In genomic region chr5:141634162-141634561, GRCh38 we compare ENCODE assay signal across 10 cellular contexts. TPM values are rescaled to one million over a fixed set of nuclear protein-coding genes. Genes with fewer than 3 reads are reported as not detected.
DNase-seq lines count a peak whose midpoint lies in the region; ATAC-seq and TF ChIP-seq lines count a peak whose summit lies in the region.
"Had no signal": no experiment of that assay in that cellular context is flagged by ENCODE, and none has a peak within 500 bp of the region (broad histone marks: within the 10 kb centered on the region; RNA-seq: fewer than 3 reads in every experiment).

No MANE protein-coding gene starts in this region.

- H3K9me3 ChIP-seq in body of pancreas, result no peaks in the 10 kb centered on the region

- H3K27ac Mint-ChIP-seq in activated T-helper 1 cell treated with anti-CD3 and anti-CD28 coated beads, Interleukin-12 subunit alpha, Interleukin-12 subunit beta, Interleukin-2, Interleukin-4 antibody, amounts not matched to agents 30 ng/mL and 10 ng/mL and 1 ng/mL, durations not matched to agents 14 hours and 24 hours and 36 hours, result peak overlapping the region; percentile 13

- H3K4me1 Mint-ChIP-seq in activated T-helper 1 cell treated with anti-CD3 and anti-CD28 coated beads, Interleukin-12 subunit alpha, Interleukin-12 subunit beta, Interleukin-2, Interleukin-4 antibody, amounts not matched to agents 30 ng/mL and 10 ng/mL and 1 ng/mL, durations not matched to agents 14 hours and 24 hours and 36 hours (ENCODE audit: low read depth), result peaks cover 44% of the 10 kb centered on the region

- DNase-seq in activated T-helper 1 cell treated with anti-CD3 and anti-CD28 coated beads, Interleukin-12 subunit alpha, Interleukin-12 subunit beta, Interleukin-2, Interleukin-4 antibody, amounts not matched to agents 30 ng/mL and 10 ng/mL and 1 ng/mL, durations not matched to agents 14 hours and 24 hours and 36 hours (ENCODE audit: low spot score), result no peak
- no peak for DNase-seq in body of pancreas
- DNase-seq in effector CD4-positive, alpha-beta T cell, result no peak
- no peak for DNase-seq in NCI-H69 (lab: John Stamatoyannopoulos, UW)
- DNase-seq in Ammon's horn (ENCODE audit: low spot score), result no peak
- DNase-seq: amygdala, NCI-H526 treated with DMSO at 0.1 percent for 48 hours had no signal

- H3K4me3 ChIP-seq in body of pancreas, result no peak overlapping the region

- H3K4me3 Mint-ChIP-seq in activated T-helper 1 cell treated with anti-CD3 and anti-CD28 coated beads, Interleukin-12 subunit alpha, Interleukin-12 subunit beta, Interleukin-2, Interleukin-4 antibody, amounts not matched to agents 30 ng/mL and 10 ng/mL and 1 ng/mL, durations not matched to agents 14 hours and 24 hours and 36 hours, result peak overlapping the region; percentile 9

- H3K36me3 ChIP-seq in body of pancreas (replicated peaks in 1 of 2; ENCODE audit: insufficient read depth in 1 of 2, low read depth in 2 of 2), result no peaks in the 10 kb centered on the region

- WGBS in body of pancreas, 2 donors, result 72 to 81% methylated on average over 3 of the region's 3 CpGs

- intact Hi-C loops in activated T-helper 1 cell treated with anti-CD3 and anti-CD28 coated beads, Interleukin-12 subunit alpha, Interleukin-12 subunit beta, Interleukin-2, Interleukin-4 antibody, amounts not matched to agents 30 ng/mL and 10 ng/mL and 1 ng/mL, durations not matched to agents 14 hours and 24 hours and 36 hours (cut with micrococcal nuclease), result no loop called here
- intact Hi-C loops in body of pancreas (cut with DNase I), result no loop called here

- TF ChIP-seq CTCF in body of pancreas (IDR thresholded peaks at IDR 0.05), result no peak

- H3K27me3 ChIP-seq in body of pancreas, result no peaks in the 10 kb centered on the region

- peaks cover 23% of the 10 kb centered on the region for H3K36me3 Mint-ChIP-seq in activated T-helper 1 cell treated with anti-CD3 and anti-CD28 coated beads, Interleukin-12 subunit alpha, Interleukin-12 subunit beta, Interleukin-2, Interleukin-4 antibody, amounts not matched to agents 30 ng/mL and 10 ng/mL and 1 ng/mL, durations not matched to agents 14 hours and 24 hours and 36 hours (ENCODE audit: low read depth)

- no peak for TF ChIP-seq POLR2A in body of pancreas (IDR thresholded peaks at IDR 0.05)

- peaks cover 41% of the 10 kb centered on the region for H3K4me1 ChIP-seq in body of pancreas

- peak; percentile 92 for ATAC-seq in GM18499 (IDR thresholded peaks at IDR 0.05; ENCODE audit: insufficient read depth, unreplicated experiment)
- ATAC-seq in GM21515 (IDR thresholded peaks at IDR 0.05; ENCODE audit: unreplicated experiment), result peak; percentile 67
- peak; percentile 67 for ATAC-seq in HG03457 (IDR thresholded peaks at IDR 0.05; ENCODE audit: unreplicated experiment)
- ATAC-seq in body of pancreas, result no peak

- H3K9me3 Mint-ChIP-seq in activated T-helper 1 cell treated with anti-CD3 and anti-CD28 coated beads, Interleukin-12 subunit alpha, Interleukin-12 subunit beta, Interleukin-2, Interleukin-4 antibody, amounts not matched to agents 30 ng/mL and 10 ng/mL and 1 ng/mL, durations not matched to agents 14 hours and 24 hours and 36 hours, result no peaks in the 10 kb centered on the region

- H3K27ac ChIP-seq in body of pancreas, result no peak overlapping the region

- no peaks in the 10 kb centered on the region for H3K27me3 Mint-ChIP-seq in activated T-helper 1 cell treated with anti-CD3 and anti-CD28 coated beads, Interleukin-12 subunit alpha, Interleukin-12 subunit beta, Interleukin-2, Interleukin-4 antibody, amounts not matched to agents 30 ng/mL and 10 ng/mL and 1 ng/mL, durations not matched to agents 14 hours and 24 hours and 36 hours (ENCODE audit: insufficient read depth)

RNA-seq across cellular contexts. Expression of gene HDAC3, which starts 2.5 kb away (rescaled TPM):
- 83.1 and 87.2 TPM in 2 replicates for total RNA-seq in activated T-helper 1 cell treated with anti-CD3 and anti-CD28 coated beads, Interleukin-12 subunit alpha, Interleukin-12 subunit beta, Interleukin-2, Interleukin-4 antibody, amounts not matched to agents 30 ng/mL and 10 ng/mL and 1 ng/mL, durations not matched to agents 14 hours and 24 hours and 36 hours
- 10 to 100 TPM; 42.8 to 63.8 TPM for total RNA-seq in body of pancreas

RNA-seq across cellular contexts. Expression of gene RELL2, which starts 2.6 kb away (rescaled TPM):
- total RNA-seq in activated T-helper 1 cell treated with anti-CD3 and anti-CD28 coated beads, Interleukin-12 subunit alpha, Interleukin-12 subunit beta, Interleukin-2, Interleukin-4 antibody, amounts not matched to agents 30 ng/mL and 10 ng/mL and 1 ng/mL, durations not matched to agents 14 hours and 24 hours and 36 hours, result 19.3 and 19.5 TPM in 2 replicates
- total RNA-seq in body of pancreas, result 1 to 10 TPM; 2.9 to 8.9 TPM

RNA-seq across cellular contexts. Expression of gene DIAPH1, which starts 15.4 kb away (rescaled TPM):
- 221 and 234 TPM in 2 replicates for total RNA-seq in activated T-helper 1 cell treated with anti-CD3 and anti-CD28 coated beads, Interleukin-12 subunit alpha, Interleukin-12 subunit beta, Interleukin-2, Interleukin-4 antibody, amounts not matched to agents 30 ng/mL and 10 ng/mL and 1 ng/mL, durations not matched to agents 14 hours and 24 hours and 36 hours
- total RNA-seq in body of pancreas, result 10 to 100 TPM; 28.3 to 47.0 TPM

RNA-seq across cellular contexts. Expression of gene FCHSD1, which starts 17.1 kb away (rescaled TPM):
- 37.0 and 37.1 TPM in 2 replicates for total RNA-seq in activated T-helper 1 cell treated with anti-CD3 and anti-CD28 coated beads, Interleukin-12 subunit alpha, Interleukin-12 subunit beta, Interleukin-2, Interleukin-4 antibody, amounts not matched to agents 30 ng/mL and 10 ng/mL and 1 ng/mL, durations not matched to agents 14 hours and 24 hours and 36 hours
- 10 to 100 TPM; 34.8 to 40.9 TPM for total RNA-seq in body of pancreas

RNA-seq across cellular contexts. Expression of gene ARAP3, which starts 47.9 kb away (rescaled TPM):
- total RNA-seq in activated T-helper 1 cell treated with anti-CD3 and anti-CD28 coated beads, Interleukin-12 subunit alpha, Interleukin-12 subunit beta, Interleukin-2, Interleukin-4 antibody, amounts not matched to agents 30 ng/mL and 10 ng/mL and 1 ng/mL, durations not matched to agents 14 hours and 24 hours and 36 hours, result 7.1 and 7.2 TPM in 2 replicates
- total RNA-seq in body of pancreas, result 1 to 10 TPM; 3.9 to 4.6 TPM
